Comparison of ENCODE assay signal across 26 cellular contexts in the genomic region with DNA sequence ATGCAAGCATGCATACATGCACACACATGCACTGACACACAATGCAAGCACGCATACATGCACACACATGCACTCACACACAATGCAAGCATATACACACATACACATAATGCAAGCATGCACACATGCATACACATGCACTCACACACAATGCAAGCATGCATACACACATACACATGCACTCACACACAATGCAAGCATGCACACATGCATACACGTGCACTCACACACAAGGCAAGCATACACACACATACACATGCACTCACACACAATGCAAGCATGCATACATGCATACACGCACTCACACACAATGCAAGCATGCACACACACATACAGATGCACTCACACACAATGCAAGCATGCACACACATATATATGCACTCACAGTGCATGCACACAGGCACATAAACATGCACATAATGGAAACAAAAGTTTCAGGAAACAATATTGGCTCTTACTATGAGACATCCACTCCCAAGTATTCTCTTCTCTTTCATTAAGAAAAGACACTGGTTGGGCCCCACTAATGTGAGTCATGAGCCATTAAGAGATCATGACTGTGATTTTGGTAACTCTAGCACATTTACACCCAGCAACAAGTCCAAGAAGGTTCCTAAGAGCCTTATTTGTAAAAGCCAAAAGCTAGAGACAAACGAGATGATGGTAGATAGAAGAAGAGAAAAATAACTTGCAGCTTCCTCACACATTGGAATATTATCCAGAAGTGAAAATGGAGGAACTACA. TPM values are rescaled to one million over a fixed set of nuclear protein-coding genes. Genes with fewer than 3 reads are reported as not detected.
DNase-seq lines count a peak whose midpoint lies in the region; ATAC-seq, FAIRE-seq and TF ChIP-seq lines count a peak whose summit lies in the region.
"Had no signal": no experiment of that assay in that cellular context is flagged by ENCODE, and none has a peak within 500 bp of the region (broad histone marks: within the 10 kb centered on the region; RNA-seq: fewer than 3 reads in every experiment).

No MANE protein-coding gene starts in this region.

- no TSS peak for BruUV-seq in A673 (replicated peaks; lab: Mats Ljungman, UMichigan)

- no peak overlapping the region for H3K27ac ChIP-seq in right atrium auricular region
- no peak overlapping the region for H3K27ac ChIP-seq in heart left ventricle
- no peak overlapping the region for H3K27ac ChIP-seq in A673 (ENCODE audit: low read depth, low read length, poor library complexity, severe bottlenecking)
- H3K27ac ChIP-seq: Peyer's patch had no signal

- WGBS in heart left ventricle, 4 donors, result 77 to 86% (median 82%) methylated on average over 4 of the region's 4 CpGs

- FAIRE-seq in urothelium cell line (lab: Jason Lieb, UNC), result peak; percentile 100
- FAIRE-seq: GM19239 had no signal

- H3K9me3 ChIP-seq in right atrium auricular region, result peaks cover 0 to 7% of the 10 kb centered on the region in 2 donors
- peaks cover 0 to 16% (median 0%) of the 10 kb centered on the region in 12 donors for H3K9me3 ChIP-seq in heart left ventricle
- no peaks in the 10 kb centered on the region for H3K9me3 ChIP-seq in A673 (ENCODE audit: low read depth, low read length, poor library complexity, severe bottlenecking)
- H3K9me3 ChIP-seq: Peyer's patch had no signal

- peak; percentile 16 for DNase-seq in right atrium auricular region (ENCODE audit: low spot score)
- no peak for DNase-seq in heart left ventricle
- peak; percentile 65 for DNase-seq in RPMI7951 (ENCODE audit: low read depth)
- DNase-seq in epithelial cell of esophagus (ENCODE audit: low read depth), result peak; percentile 9
- DNase-seq in urothelium cell line (ENCODE audit: low spot score), result no peak
- no peak for DNase-seq in germinal center (ENCODE audit: low spot score)
- DNase-seq in A673 (ENCODE audit: low spot score), result no peak
- DNase-seq in NCI-H526 (lab: John Stamatoyannopoulos, UW), result no peak
- DNase-seq: 8988T; AML-193; C1 segment of cervical spinal cord; Calu3; CD8-positive, alpha-beta T cell; GDM1; H7; KBM-7; NCI-H1105; NCI-H146; NCI-H2029; NCI-H2227 treated with DMSO at 0.1 percent for 48 hours; NCI-H510A treated with DMSO at 0.1 percent for 48 hours; NCI-H774; NK-92 treated with Interleukin-12 subunit alpha and Interleukin-12 subunit beta, amount 100 ng/mL, for 24 hours; Peyer's patch; Right ventricle myocardium superior had no signal

- H3K27me3 ChIP-seq in right atrium auricular region (no peaks in the 10 kb centered on the region), heart left ventricle (no peaks in the 10 kb centered on the region), A673 (replicated peaks; ENCODE audit: insufficient read depth, low read depth, low read length, poor library complexity) (no peaks in the 10 kb centered on the region)
- H3K27me3 ChIP-seq: Peyer's patch had no signal

- POLR2A ChIA-PET in A673 (lab: Charles Lee; ENCODE audit: low non-redundant PET), result no interaction called here

- H3K4me3 ChIP-seq in right atrium auricular region (no peak overlapping the region), heart left ventricle (no peak overlapping the region), epithelial cell of esophagus (ENCODE audit: low read length) (no peak overlapping the region), A673 (ENCODE audit: low read depth, low read length, poor library complexity, severe bottlenecking) (no peak overlapping the region)
- H3K4me3 ChIP-seq: Peyer's patch had no signal

- CTCF ChIA-PET in A673 (lab: Charles Lee), result no interaction called here

- H3K4me1 ChIP-seq in right atrium auricular region (no peaks in the 10 kb centered on the region), heart left ventricle (no peaks in the 10 kb centered on the region), A673 (ENCODE audit: insufficient read depth, low read length, poor library complexity, severe bottlenecking) (no peaks in the 10 kb centered on the region)
- H3K4me1 ChIP-seq: Peyer's patch had no signal

- no peak for TF ChIP-seq POLR2A in heart left ventricle (IDR thresholded peaks at IDR 0.05)

- TF ChIP-seq CTCF in right atrium auricular region (IDR thresholded peaks at IDR 0.05), result no peak
- TF ChIP-seq CTCF in heart left ventricle (IDR thresholded peaks at IDR 0.05), result no peak
- TF ChIP-seq CTCF in epithelial cell of esophagus (IDR thresholded peaks at IDR 0.05; ENCODE audit: insufficient read depth, low read depth, low read length, missing control alignments), result no peak
- TF ChIP-seq CTCF in A673 (conservative IDR thresholded peaks at IDR 0.05; ENCODE audit: low read depth, low read length), result no peak

- H3K36me3 ChIP-seq in right atrium auricular region (no peaks in the 10 kb centered on the region), heart left ventricle (no peaks in the 10 kb centered on the region), A673 (ENCODE audit: insufficient read depth, low read length, poor library complexity, severe bottlenecking) (no peaks in the 10 kb centered on the region)
- H3K36me3 ChIP-seq: Peyer's patch had no signal

- ATAC-seq in heart left ventricle, result no peak
- ATAC-seq: CD8-positive, alpha-beta T cell had no signal

- intact Hi-C loops in heart left ventricle (cut with DNase I), result no loop called here
- intact Hi-C loops in A673 (cut with micrococcal nuclease; ENCODE audit: unreplicated experiment), result no loop called here

RNA-seq across cellular contexts. Expression of a gene that starts 22.2 kb away (rescaled TPM):
- total RNA-seq in right atrium auricular region, result 1 to 10 TPM in 1 of 2 donors, under 1 TPM in 1; 0.89 to 1.5 TPM
- total RNA-seq in heart left ventricle, result 1 to 10 TPM in 2 of 9 donors, under 1 TPM in 6, not detected in 1; 0.24 to 1.1 (median 0.64) TPM
- polyA plus RNA-seq in heart left ventricle, result under 1 TPM in 1 of 2 donors, not detected in 1; 0.37 TPM
- total RNA-seq in RPMI7951 (2014; rRNA removed; shearing (Covaris generic)), result 122 and 149 TPM in 2 replicates
- total RNA-seq in A673 (2021), result not detected in 2 replicates
- total RNA-seq: Calu3; CD8-positive, alpha-beta T cell; Peyer's patch had no signal

Comparison
In these comparisons a context has a peak if more than half of its experiments do, and no peak if none do; other contexts are left out.
1. DNase-seq: peak in right atrium auricular region (single experiment), RPMI7951 (single experiment) and epithelial cell of esophagus (single experiment); none in heart left ventricle (0 of 5), urothelium cell line (single experiment), germinal center (single experiment), A673 (single experiment) and NCI-H526 (0 of 2).
2. RNA of a gene that starts 22.2 kb away (total RNA-seq): 122 to 149 TPM in RPMI7951; 0.89 to 1.5 TPM in right atrium auricular region, 0.24 to 1.1 TPM in heart left ventricle and not detected in A673; every median in the first group is over 10 times any median in the second.